In the genomic region with DNA sequence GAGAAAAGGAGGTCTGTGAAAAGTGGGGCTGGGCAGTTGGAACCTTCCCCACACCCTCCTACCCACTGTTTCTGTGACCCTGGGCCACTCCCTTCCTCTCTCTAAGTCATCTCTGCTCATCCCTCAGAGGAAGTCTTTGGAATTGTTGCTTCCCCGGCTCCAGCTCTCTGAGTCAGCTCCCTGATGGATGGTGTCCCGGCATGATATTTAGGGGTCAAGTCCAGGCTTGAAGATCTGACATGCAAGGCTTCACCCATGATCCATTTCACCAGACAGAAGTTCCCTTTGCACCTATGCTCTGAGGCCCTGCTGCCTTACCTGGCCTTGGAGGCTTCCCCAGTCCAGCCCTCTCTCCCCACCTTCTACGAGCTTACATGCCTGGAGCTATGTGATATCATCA, we compare ENCODE assay signal across 18 cellular contexts. TPM values are rescaled to one million over a fixed set of nuclear protein-coding genes. Genes with fewer than 3 reads are reported as not detected.
DNase-seq lines count a peak whose midpoint lies in the region; ATAC-seq, FAIRE-seq and TF ChIP-seq lines count a peak whose summit lies in the region.
"Had no signal": no experiment of that assay in that cellular context is flagged by ENCODE, and none has a peak within 500 bp of the region (broad histone marks: within the 10 kb centered on the region; RNA-seq: fewer than 3 reads in every experiment).

No MANE protein-coding gene starts in this region.

- CTCF ChIA-PET in MCF 10A (lab: Yijun Ruan, JAX), result interaction anchor here (0.6 to 1.2 kb wide), 3 partner anchors 15 to 254 kb away, joined by 3 to 5 read pairs (median 4); no protein-coding TSS in a partner anchor

- no peaks in the 10 kb centered on the region for H3K4me1 ChIP-seq in breast epithelium
- H3K4me1 ChIP-seq in endodermal cell (ENCODE audit: control insufficient read depth, insufficient read depth, low read length), result no peaks in the 10 kb centered on the region

- H3K9ac ChIP-seq in endodermal cell (ENCODE audit: extremely low read depth, low read length, poor library complexity, severe bottlenecking), result no peak overlapping the region

- peaks cover 3 to 22% of the 10 kb centered on the region in 2 donors for H3K27me3 ChIP-seq in breast epithelium
- H3K27me3 ChIP-seq in bronchial epithelial cell (ENCODE audit: control insufficient read depth, insufficient read depth, low read length), result peaks cover 2% of the 10 kb centered on the region
- H3K27me3 ChIP-seq in endodermal cell (ENCODE audit: control insufficient read depth, insufficient read depth, low read length, poor library complexity, severe bottlenecking), result no peaks in the 10 kb centered on the region

- H3K4me3 ChIP-seq in breast epithelium, result no peak overlapping the region
- no peak overlapping the region for H3K4me3 ChIP-seq in bronchial epithelial cell (ENCODE audit: low read depth, low read length)
- H3K4me3 ChIP-seq in endodermal cell (ENCODE audit: low read length), result no peak overlapping the region
- H3K4me3 ChIP-seq: PC-9 had no signal

- H3K27me3 Mint-ChIP-seq in MCF 10A (ENCODE audit: insufficient read depth, unreplicated experiment) (peaks cover 4% of the 10 kb centered on the region), endodermal cell (ENCODE audit: insufficient read depth) (peaks cover 81% of the 10 kb centered on the region)

- H3K36me3 Mint-ChIP-seq in MCF 10A (ENCODE audit: insufficient read depth, unreplicated experiment) (no peaks in the 10 kb centered on the region), endodermal cell (ENCODE audit: low read depth) (no peaks in the 10 kb centered on the region)
- H3K36me3 Mint-ChIP-seq: T-cell had no signal

- H3K27ac Mint-ChIP-seq in MCF 10A (ENCODE audit: low read depth, unreplicated experiment) (no peak overlapping the region), endodermal cell (no peak overlapping the region)
- H3K27ac Mint-ChIP-seq: T-cell had no signal

- ATAC-seq in GM21717 (IDR thresholded peaks at IDR 0.05; ENCODE audit: unreplicated experiment) (no peak), HG03025 (IDR thresholded peaks at IDR 0.05; ENCODE audit: low FRiP score, unreplicated experiment) (no peak)
- ATAC-seq: T-cell had no signal

- TF ChIP-seq POLR2A in breast epithelium (IDR thresholded peaks at IDR 0.05), result no peak

- H3K4me3 Mint-ChIP-seq in MCF 10A (ENCODE audit: unreplicated experiment) (no peak overlapping the region), endodermal cell (no peak overlapping the region)
- H3K4me3 Mint-ChIP-seq: T-cell had no signal

- no peak overlapping the region for H3K27ac ChIP-seq in breast epithelium
- H3K27ac ChIP-seq in endodermal cell (ENCODE audit: low read depth, low read length), result no peak overlapping the region
- H3K27ac ChIP-seq: C4-2B, PC-9 had no signal

- peak; percentile 97 for FAIRE-seq in bronchial epithelial cell (lab: Jason Lieb, UNC)
- FAIRE-seq: GM19239 had no signal

- POLR2A ChIA-PET in MCF 10A (lab: Yijun Ruan, JAX), result interaction anchor here (0.8 to 2.2 kb wide), 5 partner anchors 10 to 67 kb away, joined by 3 to 13 read pairs (median 4); a partner anchor contains a TSS

- BruUV-seq in MCF 10A (replicated peaks; lab: Mats Ljungman, UMichigan), result no TSS peak

- H3K9me3 ChIP-seq in breast epithelium (no peaks in the 10 kb centered on the region), endodermal cell (ENCODE audit: control insufficient read depth, low read length) (no peaks in the 10 kb centered on the region)

- TF ChIP-seq CTCF in MCF 10A (IDR thresholded peaks at IDR 0.05; ENCODE audit: unreplicated experiment) (no peak), breast epithelium (IDR thresholded peaks at IDR 0.05) (no peak), bronchial epithelial cell (IDR thresholded peaks at IDR 0.05; ENCODE audit: insufficient read depth, low read length, severe bottlenecking) (no peak), endodermal cell (conservative IDR thresholded peaks at IDR 0.05) (no peak)

- peaks cover 12% of the 10 kb centered on the region for H3K4me1 Mint-ChIP-seq in MCF 10A (ENCODE audit: insufficient read depth, unreplicated experiment)
- H3K4me1 Mint-ChIP-seq in endodermal cell, result peaks cover 2% of the 10 kb centered on the region

- DNase-seq in MCF 10A (ENCODE audit: unreplicated experiment) (peak; percentile 79), breast epithelium (ENCODE audit: low spot score in 2 of 2) (no peak), bronchial epithelial cell (ENCODE audit: low read depth) (peak; percentile 97), hepatic stellate cell (ENCODE audit: low spot score) (peak; percentile 87), endodermal cell (no peak), HuH-7 (ENCODE audit: low spot score) (no peak)
- DNase-seq: 8988T, H7, KBM-7, NCI-H1048, NCI-H1694, NCI-H524, PC-9, T-cell had no signal

- intact Hi-C loops in MCF 10A (cut with micrococcal nuclease) (no loop called here), breast epithelium (cut with DNase I; ENCODE audit: low total_unique reads) (no loop called here)

- H3K9me3 Mint-ChIP-seq in MCF 10A (ENCODE audit: unreplicated experiment), result no peaks in the 10 kb centered on the region
- H3K9me3 Mint-ChIP-seq in endodermal cell, result no peaks in the 10 kb centered on the region
- H3K9me3 Mint-ChIP-seq: T-cell had no signal

- WGBS in endodermal cell (ENCODE audit: insufficient coverage in 1 of 2, insufficient read length in 1 of 2), 2 experiments, result 87 to 91% methylated on average over 3 of the region's 3 CpGs

- H3K36me3 ChIP-seq in breast epithelium (no peaks in the 10 kb centered on the region), bronchial epithelial cell (ENCODE audit: control insufficient read depth, insufficient read depth, low read length) (no peaks in the 10 kb centered on the region), endodermal cell (ENCODE audit: control insufficient read depth, insufficient read depth, low read length) (no peaks in the 10 kb centered on the region)

RNA-seq across cellular contexts. Expression of a gene that starts 13.3 kb away (rescaled TPM):
- total RNA-seq in MCF 10A (2022), result not detected in 2 replicates
- total RNA-seq in breast epithelium, result 1 to 10 TPM in 1 of 3 donors, under 1 TPM in 2; 0.44 to 2.3 (median 0.64) TPM
- not detected in 2 replicates for total RNA-seq in bronchial epithelial cell
- under 1 TPM in 1 of 2 donors, not detected in 1; 0.11 TPM for total RNA-seq in endodermal cell
- polyA plus RNA-seq in endodermal cell (2013, experiment 1 of 2), result 1.2 TPM
- 1.3 TPM for polyA plus RNA-seq in endodermal cell (2013, experiment 2 of 2)
- total RNA-seq: PC-9, T-cell had no signal

RNA-seq across cellular contexts. Expression of a gene that starts 19.2 kb away (rescaled TPM):
- total RNA-seq in MCF 10A (2022), result 22.4 and 24.2 TPM in 2 replicates
- total RNA-seq in breast epithelium, result 10 to 100 TPM; 11.0 to 20.0 (median 19.2) TPM
- total RNA-seq in bronchial epithelial cell, result 10.8 and 14.8 TPM in 2 replicates
- 10 to 100 TPM; 74.6 to 90.6 TPM for total RNA-seq in endodermal cell
- polyA plus RNA-seq in endodermal cell (2013, experiment 1 of 2), result 40.4 TPM
- polyA plus RNA-seq in endodermal cell (2013, experiment 2 of 2), result 34.5 TPM

RNA-seq across cellular contexts. Expression of a gene that starts 53.3 kb away (rescaled TPM):
- 14.0 and 18.1 TPM in 2 replicates for total RNA-seq in MCF 10A (2022)
- 10 to 100 TPM; 10.2 to 13.0 (median 10.6) TPM for total RNA-seq in breast epithelium
- 5.3 and 5.5 TPM in 2 replicates for total RNA-seq in bronchial epithelial cell
- total RNA-seq in endodermal cell, result 10 to 100 TPM in 1 of 2 donors, 1 to 10 TPM in 1; 9.4 to 11.3 TPM
- 4.8 TPM for polyA plus RNA-seq in endodermal cell (2013, experiment 1 of 2)
- polyA plus RNA-seq in endodermal cell (2013, experiment 2 of 2), result 4.9 TPM

RNA-seq across cellular contexts. Expression of a gene that starts 53.9 kb away (rescaled TPM):
- total RNA-seq in MCF 10A (2022) (14.4 and 16.1 TPM in 2 replicates), breast epithelium (10 to 100 TPM; 29.5 to 54.4 (median 34.7) TPM), bronchial epithelial cell (11.4 and 24.5 TPM in 2 replicates), endodermal cell (10 to 100 TPM; 56.6 to 79.1 TPM)
- 35.0 TPM for polyA plus RNA-seq in endodermal cell (2013, experiment 1 of 2)
- 33.3 TPM for polyA plus RNA-seq in endodermal cell (2013, experiment 2 of 2)

Comparison
In these comparisons a context has a peak if more than half of its experiments do, and no peak if none do; other contexts are left out.
1. DNase-seq: peak in MCF 10A (single experiment), bronchial epithelial cell (single experiment) and hepatic stellate cell (single experiment); none in breast epithelium (0 of 2), endodermal cell (single experiment) and HuH-7 (single experiment).